In the genomic region with DNA sequence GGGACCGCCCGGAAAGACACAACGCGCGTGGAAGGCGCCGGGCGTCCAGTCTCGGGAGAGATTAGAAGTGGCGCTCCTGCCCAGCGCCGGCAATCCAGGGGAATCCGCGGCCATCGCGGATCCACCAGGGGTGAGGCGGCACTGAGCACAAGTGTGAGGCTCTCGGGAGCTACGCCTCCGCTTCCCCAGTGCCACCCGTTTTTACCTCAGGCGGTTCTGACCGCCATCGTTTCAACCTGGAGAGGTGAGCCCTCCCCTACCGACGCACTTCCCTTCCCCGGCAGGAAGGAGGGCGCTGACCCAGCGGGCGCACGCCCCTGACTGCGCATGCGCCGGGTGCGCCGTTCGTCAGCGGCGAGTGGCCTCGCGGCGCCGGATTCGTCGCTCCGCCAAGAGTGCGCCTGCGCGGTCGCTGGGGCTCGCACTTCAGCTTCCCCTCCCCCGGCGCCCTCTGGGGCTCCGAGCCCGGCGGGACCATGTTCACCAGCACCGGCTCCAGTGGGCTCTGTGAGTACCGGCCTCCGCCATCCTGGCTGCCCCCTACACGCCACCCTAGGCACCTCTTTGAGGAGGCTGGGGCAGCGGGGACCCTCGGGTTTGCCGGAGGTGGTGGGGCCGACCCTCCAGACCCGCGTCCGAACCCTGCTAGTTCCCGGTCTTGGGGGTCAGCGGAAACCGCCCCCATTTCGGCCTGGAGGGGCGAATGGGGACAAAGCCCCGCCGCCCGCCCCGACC, we compare ENCODE assay signal across 8 cellular contexts. TPM values are rescaled to one million over a fixed set of nuclear protein-coding genes. Genes with fewer than 3 reads are reported as not detected.
A peak's percentile ranks its signal among the peaks of the same experiment; 100 is the strongest.
DNase-seq lines count a peak whose midpoint lies in the region; ATAC-seq and TF ChIP-seq lines count a peak whose summit lies in the region.

Gene UBAC2, plus strand, starts transcription at position 422 of the 735 bp plus-strand sequence. Its CDS starts 55 bp downstream, at position 477.

- H3K4me1 Mint-ChIP-seq in dendritic cell treated with granulocyte-macrophage colony-stimulating factor and Interleukin-4, amounts not matched to agents 40 ng/mL and 50 ng/mL, for 4 days (ENCODE audit: low read depth) = peaks cover 39% of the 10 kb centered on the region

- peaks cover 38% of the 10 kb centered on the region for H3K36me3 Mint-ChIP-seq in dendritic cell treated with granulocyte-macrophage colony-stimulating factor and Interleukin-4, amounts not matched to agents 40 ng/mL and 50 ng/mL, for 4 days (ENCODE audit: low read depth)

- no peaks in the 10 kb centered on the region for H3K27me3 ChIP-seq in liver (ENCODE audit: control insufficient read depth in 4 of 4, insufficient read depth in 4 of 4, low read length in 3 of 4)

- peak within 1 kb of the TSS; percentile 95 for H3K27ac ChIP-seq in C4-2B
- H3K27ac ChIP-seq in liver (ENCODE audit: low read depth in 1 of 2, low read length in 2 of 2) = peak within 1 kb of the TSS; percentile 91 to 97

- peak within 1 kb of the TSS; percentile 88 for H3K27ac Mint-ChIP-seq in dendritic cell treated with granulocyte-macrophage colony-stimulating factor and Interleukin-4, amounts not matched to agents 40 ng/mL and 50 ng/mL, for 4 days

- H3K4me3 ChIP-seq in liver (ENCODE audit: low read depth in 1 of 3, low read length in 3 of 3) = peak within 1 kb of the TSS; percentile 87 to 90 (median 87)

- ATAC-seq in GM19351 (IDR thresholded peaks at IDR 0.05; ENCODE audit: unreplicated experiment) (peak; percentile 61), HG03521 (IDR thresholded peaks at IDR 0.05; ENCODE audit: unreplicated experiment) (peak; percentile 63)

- TF ChIP-seq RAD21 in liver (IDR thresholded peaks at IDR 0.05) = no peak

- peak within 1 kb of the TSS; percentile 86 for H3K4me3 Mint-ChIP-seq in dendritic cell treated with granulocyte-macrophage colony-stimulating factor and Interleukin-4, amounts not matched to agents 40 ng/mL and 50 ng/mL, for 4 days

- H3K9ac ChIP-seq in liver (ENCODE audit: low read depth in 1 of 2, low read length in 2 of 2) = peak within 1 kb of the TSS; percentile 75 to 80

- TF ChIP-seq CTCF in C4-2B (conservative IDR thresholded peaks at IDR 0.05) (no peak), liver (IDR thresholded peaks at IDR 0.05; ENCODE audit: low read depth, low read length, missing input control) (no peak)

- H3K9me3 ChIP-seq in liver (ENCODE audit: control insufficient read depth in 4 of 4, low read length in 3 of 4) = no peaks in the 10 kb centered on the region

- no peaks in the 10 kb centered on the region for H3K36me3 ChIP-seq in liver (ENCODE audit: control insufficient read depth in 4 of 4, insufficient read depth in 3 of 4, low read depth in 1 of 4, low read length in 3 of 4)

- no peaks in the 10 kb centered on the region for H3K27me3 Mint-ChIP-seq in dendritic cell treated with granulocyte-macrophage colony-stimulating factor and Interleukin-4, amounts not matched to agents 40 ng/mL and 50 ng/mL, for 4 days

- WGBS in liver = under 1% methylated on average over 76 of the region's 76 CpGs

- peak; percentile 95 for DNase-seq in NCI-H748 (lab: John Stamatoyannopoulos, UW; ENCODE audit: unreplicated experiment)
- DNase-seq in activated CD4-positive, alpha-beta T cell treated with anti-CD3 and anti-CD28 coated beads, Interleukin-2, amount 50 U/mL, for 24 hours (ENCODE audit: low read depth in 1 of 2, low spot score in 1 of 2) = peak; percentile 91 to 92
- DNase-seq in stimulated activated CD4-positive, alpha-beta T cell treated with anti-CD3 and anti-CD28 coated beads, Interleukin-4, amount 100 ng/mL, for 24 hours = peak; percentile 95

- intact Hi-C loops in dendritic cell treated with granulocyte-macrophage colony-stimulating factor and Interleukin-4, amounts not matched to agents 40 ng/mL and 50 ng/mL, for 4 days (cut with micrococcal nuclease) = loop anchor here (2.0 kb wide), 1 partner anchor 30 kb away; no protein-coding TSS in a partner anchor

- peaks cover 0 to 23% (median 19%) of the 10 kb centered on the region in 4 donors for H3K4me1 ChIP-seq in liver (ENCODE audit: control insufficient read depth in 4 of 4, insufficient read depth in 4 of 4, low read length in 3 of 4)

- no peaks in the 10 kb centered on the region for H3K9me3 Mint-ChIP-seq in dendritic cell treated with granulocyte-macrophage colony-stimulating factor and Interleukin-4, amounts not matched to agents 40 ng/mL and 50 ng/mL, for 4 days

TF ChIP-seq in liver, 16 proteins besides CTCF, POLR2A, EP300 and RAD21:
- no peak for TF ChIP-seq ZBTB33 (IDR thresholded peaks at IDR 0.05)
- TF ChIP-seq NR2F2 (IDR thresholded peaks at IDR 0.05) = no peak
- TF ChIP-seq GABPA (IDR thresholded peaks at IDR 0.05 in 1 of 2, conservative IDR thresholded peaks at IDR 0.05 in 1 of 2) = peak; percentile 11 to 89
- TF ChIP-seq RXRA (IDR thresholded peaks at IDR 0.05) = peak; percentile 75 to 84
- TF ChIP-seq REST (IDR thresholded peaks at IDR 0.05) = peak; percentile 50
- no peak for TF ChIP-seq TAF1 (conservative IDR thresholded peaks at IDR 0.05)
- TF ChIP-seq YY1 (IDR thresholded peaks at IDR 0.05) = peak; percentile 96
- no peak for TF ChIP-seq HNF4G (IDR thresholded peaks at IDR 0.05)
- TF ChIP-seq, protein P1, sequence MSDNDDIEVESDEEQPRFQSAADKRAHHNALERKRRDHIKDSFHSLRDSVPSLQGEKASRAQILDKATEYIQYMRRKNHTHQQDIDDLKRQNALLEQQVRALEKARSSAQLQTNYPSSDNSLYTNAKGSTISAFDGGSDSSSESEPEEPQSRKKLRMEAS (IDR thresholded peaks at IDR 0.05) = no peak

RNA-seq across cellular contexts. Expression of gene UBAC2, which starts in this region (rescaled TPM):
- total RNA-seq in liver = 10 to 100 TPM; 32.9 to 42.3 TPM
- polyA plus RNA-seq in liver = 10 to 100 TPM; 33.5 to 37.1 TPM

Comparison
In these comparisons a context has a peak if more than half of its experiments do, and no peak if none do; other contexts are left out.
1. Peak in every context shown above with its lines: DNase-seq, ATAC-seq, H3K4me3 ChIP-seq and H3K27ac ChIP-seq.